In genomic region chr17:5526821-5527598, GRCh38 we compare ENCODE assay signal across 8 cellular contexts. TPM values are rescaled to one million over a fixed set of nuclear protein-coding genes. Genes with fewer than 3 reads are reported as not detected.
DNase-seq lines count a peak whose midpoint lies in the region; ATAC-seq and TF ChIP-seq lines count a peak whose summit lies in the region.

No MANE protein-coding gene starts in this region.

- H3K27me3 Mint-ChIP-seq in WTC11 (ENCODE audit: low read depth), result peaks cover 3% of the 10 kb centered on the region; the same call in 1 of the 2 replicates

- no peaks in the 10 kb centered on the region for H3K36me3 Mint-ChIP-seq in WTC11

- no peaks in the 10 kb centered on the region for H3K36me3 ChIP-seq in cardiac muscle cell

- H3K4me3 ChIP-seq in cardiac muscle cell, result no peak overlapping the region

- H3K27ac ChIP-seq in cardiac muscle cell, result peak overlapping the region; percentile 80

- H3K4me1 Mint-ChIP-seq in WTC11, result no peaks in the 10 kb centered on the region

- TF ChIP-seq CTCF in GM20000 (IDR thresholded peaks at IDR 0.05; ENCODE audit: extremely low read depth, missing control alignments) (no peak), cardiac muscle cell (IDR thresholded peaks at IDR 0.05; ENCODE audit: low read depth, low read length) (no peak), WTC11 (IDR thresholded peaks at IDR 0.05) (no peak)

- H3K4me1 ChIP-seq in cardiac muscle cell (ENCODE audit: low read depth), result peaks cover 9% of the 10 kb centered on the region

- CTCF ChIA-PET in WTC11 (lab: Charles Lee), result interaction anchor here (1.2 to 2.1 kb wide), 2 partner anchors 14 to 141 kb away, joined by 4 to 7 read pairs; no protein-coding TSS in a partner anchor

- H3K27ac Mint-ChIP-seq in WTC11, result no peak overlapping the region

- peak; percentile 48 for DNase-seq in GM20000 (ENCODE audit: low spot score)
- DNase-seq in NOMO-1 (lab: John Stamatoyannopoulos, UW; ENCODE audit: unreplicated experiment in 2 of 2), result peak; percentile 31 to 73
- peak; percentile 47 for DNase-seq in activated naive CD4-positive, alpha-beta T cell treated with anti-CD3 and anti-CD28 coated beads, Interleukin-2, amount 50 U/mL, for 16 hours
- DNase-seq in cardiac muscle cell (ENCODE audit: low read depth in 1 of 2, low spot score in 1 of 2), result peak; percentile 79 to 90
- peak; percentile 96 for DNase-seq in renal cortical epithelial cell (ENCODE audit: low read depth)
- DNase-seq in cerebellar nuclear complex (lab: John Stamatoyannopoulos, UW), result no peak
- no peak for DNase-seq in WTC11 (ENCODE audit: low spot score)

- POLR2A ChIA-PET in WTC11 (lab: Charles Lee), result no interaction called here

- no peaks in the 10 kb centered on the region for H3K9me3 ChIP-seq in cardiac muscle cell (ENCODE audit: low read depth)

- no peaks in the 10 kb centered on the region for H3K27me3 ChIP-seq in cardiac muscle cell

- ATAC-seq in GM21423 (IDR thresholded peaks at IDR 0.05; ENCODE audit: unreplicated experiment) (no peak), WTC11 (no peak)

- no peak overlapping the region for H3K4me3 Mint-ChIP-seq in WTC11

- no peaks in the 10 kb centered on the region for H3K9me3 Mint-ChIP-seq in WTC11

TF ChIP-seq in WTC11, 78 proteins besides CTCF, POLR2A, EP300 and RAD21:
- TF ChIP-seq ZNF532 (CRISPR knock-in tag; IDR thresholded peaks at IDR 0.05; ENCODE audit: borderline replicate concordance), result no peak
- TF ChIP-seq TCF7 (CRISPR knock-in tag; IDR thresholded peaks at IDR 0.05; ENCODE audit: low read depth), result no peak
- TF ChIP-seq GRHL2 (CRISPR knock-in tag; IDR thresholded peaks at IDR 0.05; ENCODE audit: insufficient replicate concordance, severe bottlenecking), result no peak
- TF ChIP-seq E2F1 (CRISPR knock-in tag; IDR thresholded peaks at IDR 0.05), result no peak
TF ChIP-seq in WTC11: peak in this region for 0.

RNA-seq across cellular contexts. Expression of gene MIS12, which starts 40.6 kb away (rescaled TPM):
- 11.2 and 21.3 TPM in 2 replicates for total RNA-seq in cardiac muscle cell
- 26.9 and 31.1 TPM in 2 replicates for polyA plus RNA-seq in cardiac muscle cell
- total RNA-seq in renal cortical epithelial cell, result 19.4 and 27.2 TPM in 2 replicates
- total RNA-seq in WTC11 (2021), result 22.6 to 25.5 TPM (median 24.8 TPM) in 3 replicates

RNA-seq across cellular contexts. Expression of gene DERL2, which starts 41.0 kb away (rescaled TPM):
- 17.9 and 30.4 TPM in 2 replicates for total RNA-seq in cardiac muscle cell
- polyA plus RNA-seq in cardiac muscle cell, result 46.7 and 73.5 TPM in 2 replicates
- 41.5 and 56.6 TPM in 2 replicates for total RNA-seq in renal cortical epithelial cell
- 39.1 to 47.1 TPM (median 39.4 TPM) in 3 replicates for total RNA-seq in WTC11 (2021)

RNA-seq across cellular contexts. Expression of gene NLRP1, which starts 57.3 kb away (rescaled TPM):
- total RNA-seq in cardiac muscle cell (103 and 138 TPM in 2 replicates), renal cortical epithelial cell (5.2 and 8.6 TPM in 2 replicates), WTC11 (2021) (16.6 to 17.9 TPM (median 17.6 TPM) in 3 replicates)
- polyA plus RNA-seq in cardiac muscle cell, result 82.5 and 102 TPM in 2 replicates

RNA-seq across cellular contexts. Expression of gene DHX33, which starts 58.2 kb away (rescaled TPM):
- 7.8 and 12.2 TPM in 2 replicates for total RNA-seq in cardiac muscle cell
- polyA plus RNA-seq in cardiac muscle cell, result 1.6 and 3.2 TPM in 2 replicates
- total RNA-seq in renal cortical epithelial cell, result 10.1 and 16.2 TPM in 2 replicates
- 46.1 to 56.3 TPM (median 47.9 TPM) in 3 replicates for total RNA-seq in WTC11 (2021)

Comparison
In these comparisons a context has a peak if more than half of its experiments do, and no peak if none do; other contexts are left out.
1. DNase-seq: peak in GM20000 (single experiment), NOMO-1 (2 of 2), activated naive CD4-positive, alpha-beta T cell treated with anti-CD3 and anti-CD28 coated beads, Interleukin-2, amount 50 U/mL, for 16 hours (single experiment), cardiac muscle cell (2 of 2) and renal cortical epithelial cell (single experiment); none in cerebellar nuclear complex (0 of 2) and WTC11 (single experiment).